24 cellular contexts compared by ENCODE assay signal in genomic region chr16:52577130-52577706, GRCh38. TPM values are rescaled to one million over a fixed set of nuclear protein-coding genes. Genes with fewer than 3 reads are reported as not detected.
DNase-seq lines count a peak whose midpoint lies in the region; ATAC-seq and TF ChIP-seq lines count a peak whose summit lies in the region.
"Had no signal": no experiment of that assay in that cellular context is flagged by ENCODE, and none has a peak within 500 bp of the region (broad histone marks: within the 10 kb centered on the region; RNA-seq: fewer than 3 reads in every experiment).

No MANE protein-coding gene starts in this region.

- peak overlapping the region in 1 of 11 experiments; percentile 22; a peak in 2 of 22 replicates for H3K9ac ChIP-seq in BLaER1 treated with 17β-estradiol and CSF1 and Interleukin-3, amounts not matched to agents 10 nM and 100 nM

- DNase-seq in NAMALWA (ENCODE audit: low spot score) (peak; percentile 61), hepatocyte (ENCODE audit: low spot score) (no peak), ureter (ENCODE audit: low spot score) (no peak), transverse colon (no peak)
- DNase-seq in activated naive CD8-positive, alpha-beta T cell treated with anti-CD3 and anti-CD28 coated beads for 36 hours: no peak
- DNase-seq: CD4-positive, alpha-beta T cell; EL; GDM1; H9; KBM-7; NCI-H2029; NCI-H446 treated with DMSO at 0.1 percent for 48 hours; NCI-H526; SHP77; T-cell had no signal

- H3K27ac ChIP-seq in BLaER1 treated with 17β-estradiol and CSF1 and Interleukin-3, amounts not matched to agents 10 nM and 100 nM: peak overlapping the region in 6 of 11 experiments; percentile 10 to 68 (median 39); a peak in 9 of 22 replicates
- H3K27ac ChIP-seq in hepatocyte (peak overlapping the region; percentile 77), transverse colon (peak overlapping the region in 1 of 4 donors; percentile 36)
- H3K27ac ChIP-seq: RWPE1 had no signal

- peaks cover 3% of the 10 kb centered on the region for H3K9me3 Mint-ChIP-seq in activated naive CD8-positive, alpha-beta T cell treated with anti-CD3 and anti-CD28 coated beads for 36 hours
- H3K9me3 Mint-ChIP-seq: H9 had no signal

- peak overlapping the region in 8 of 11 experiments; percentile 26 to 56 (median 47); a peak in 16 of 22 replicates for H3K4me2 ChIP-seq in BLaER1 treated with 17β-estradiol and CSF1 and Interleukin-3, amounts not matched to agents 10 nM and 100 nM
- H3K4me2 ChIP-seq in hepatocyte: no peak overlapping the region

- H3K9me3 ChIP-seq in BLaER1 treated with 17β-estradiol and CSF1 and Interleukin-3, amounts not matched to agents 10 nM and 100 nM (replicated peaks in 1 of 11): no peaks in the 10 kb centered on the region
- H3K9me3 ChIP-seq in hepatocyte (ENCODE audit: low read depth) (no peaks in the 10 kb centered on the region), transverse colon (no peaks in the 10 kb centered on the region)

- H2AFZ ChIP-seq in hepatocyte: no peak overlapping the region

- no peaks in the 10 kb centered on the region for H3K36me3 ChIP-seq in BLaER1 treated with 17β-estradiol and CSF1 and Interleukin-3, amounts not matched to agents 10 nM and 100 nM
- H3K36me3 ChIP-seq in hepatocyte (replicated peaks; ENCODE audit: insufficient read depth, low read depth): no peaks in the 10 kb centered on the region
- no peaks in the 10 kb centered on the region for H3K36me3 ChIP-seq in transverse colon

- no peaks in the 10 kb centered on the region for H3K27me3 Mint-ChIP-seq in activated naive CD8-positive, alpha-beta T cell treated with anti-CD3 and anti-CD28 coated beads for 36 hours
- H3K27me3 Mint-ChIP-seq: CD4-positive, alpha-beta T cell; T-cell had no signal

- in situ Hi-C loops in transverse colon (cut with MboI; ENCODE audit: low pct_ligation_motif_present in 1 of 4, low pct_unique_long_range_greater_than_20kb in 1 of 4, low sequenced_read_pairs in 3 of 4): no loop called here

- no peak for TF ChIP-seq EP300 in transverse colon (IDR thresholded peaks at IDR 0.05; ENCODE audit: low read depth)

- H3K27me3 ChIP-seq in BLaER1 treated with 17β-estradiol and CSF1 and Interleukin-3, amounts not matched to agents 10 nM and 100 nM: no peaks in the 10 kb centered on the region
- H3K27me3 ChIP-seq in hepatocyte (no peaks in the 10 kb centered on the region), transverse colon (no peaks in the 10 kb centered on the region)

- H3K9me2 ChIP-seq in hepatocyte (replicated peaks; ENCODE audit: insufficient read depth): no peaks in the 10 kb centered on the region

- H3K4me3 ChIP-seq in BLaER1 treated with 17β-estradiol and CSF1 and Interleukin-3, amounts not matched to agents 10 nM and 100 nM: no peak overlapping the region
- no peak overlapping the region for H3K4me3 ChIP-seq in hepatocyte
- H3K4me3 ChIP-seq in transverse colon: no peak overlapping the region
- H3K4me3 ChIP-seq: GM12878 had no signal

- no peaks in the 10 kb centered on the region for H4K20me1 ChIP-seq in BLaER1 treated with 17β-estradiol and CSF1 and Interleukin-3, amounts not matched to agents 10 nM and 100 nM
- H4K20me1 ChIP-seq in hepatocyte (ENCODE audit: insufficient read depth, poor library complexity, severe bottlenecking): no peaks in the 10 kb centered on the region

- 81% methylated on average over 9 of the region's 9 CpGs for WGBS in hepatocyte (ENCODE audit: low lambda C conversion rate, missing lambda C conversion rate)
- 60 to 74% methylated on average over 1 to 9 of the region's 9 CpGs for whole genome bisulfite sequencing in transverse colon (ENCODE audit: low coverage in 1 of 2), 2 donors

- H3K79me2 ChIP-seq in hepatocyte: no peaks in the 10 kb centered on the region

- TF ChIP-seq CTCF in hepatocyte (IDR thresholded peaks at IDR 0.05; ENCODE audit: poor library complexity) (no peak), transverse colon (IDR thresholded peaks at IDR 0.05) (no peak)

- H3K36me3 Mint-ChIP-seq in activated naive CD8-positive, alpha-beta T cell treated with anti-CD3 and anti-CD28 coated beads for 36 hours: no peaks in the 10 kb centered on the region
- H3K36me3 Mint-ChIP-seq: T-cell had no signal

- intact Hi-C loops in transverse colon (cut with DNase I; ENCODE audit: low total_unique reads): no loop called here

- no peak for ATAC-seq in esophagus mucosa
- ATAC-seq: GM12878, Panc1, T-cell had no signal

- peaks cover 12 to 31% (median 22%) of the 10 kb centered on the region in 10 experiments; a peak in 19 of 20 replicates for H3K4me1 ChIP-seq in BLaER1 treated with 17β-estradiol and CSF1 and Interleukin-3, amounts not matched to agents 10 nM and 100 nM
- peaks cover 17% of the 10 kb centered on the region for H3K4me1 ChIP-seq in hepatocyte (ENCODE audit: insufficient read depth)
- peaks cover 8 to 57% (median 13%) of the 10 kb centered on the region in 4 donors for H3K4me1 ChIP-seq in transverse colon

- H3K27ac Mint-ChIP-seq in activated naive CD8-positive, alpha-beta T cell treated with anti-CD3 and anti-CD28 coated beads for 36 hours: no peak overlapping the region
- H3K27ac Mint-ChIP-seq: CD4-positive, alpha-beta T cell; T-cell had no signal

- no peaks in the 10 kb centered on the region for H3K4me1 Mint-ChIP-seq in activated naive CD8-positive, alpha-beta T cell treated with anti-CD3 and anti-CD28 coated beads for 36 hours
- H3K4me1 Mint-ChIP-seq: T-cell had no signal

- no peak for TF ChIP-seq POLR2A in transverse colon (IDR thresholded peaks at IDR 0.05)

- no peak overlapping the region for H3K4me3 Mint-ChIP-seq in activated naive CD8-positive, alpha-beta T cell treated with anti-CD3 and anti-CD28 coated beads for 36 hours
- H3K4me3 Mint-ChIP-seq: CD4-positive, alpha-beta T cell; H9; T-cell had no signal

RNA-seq across cellular contexts. Expression of gene TOX3, which starts 30.3 kb away (rescaled TPM):
- total RNA-seq in hepatocyte (9.4 and 11.8 TPM in 2 replicates), ureter (32.5 TPM), transverse colon (10 to 100 TPM; 10.9 to 32.6 (median 28.0) TPM), esophagus mucosa (0.60 TPM)
- 23.6 and 38.1 TPM in 2 replicates for polyA plus RNA-seq in hepatocyte
- total RNA-seq in activated naive CD8-positive, alpha-beta T cell treated with anti-CD3 and anti-CD28 coated beads for 36 hours: not detected
- total RNA-seq: CD4-positive, alpha-beta T cell; GM12878; LHCN-M2; MCF 10A; SK-MEL-5 had no signal
- polyA plus RNA-seq: BJ, GM12878 had no signal
